ENCODE assay signal across 22 cellular contexts in the genomic region with DNA sequence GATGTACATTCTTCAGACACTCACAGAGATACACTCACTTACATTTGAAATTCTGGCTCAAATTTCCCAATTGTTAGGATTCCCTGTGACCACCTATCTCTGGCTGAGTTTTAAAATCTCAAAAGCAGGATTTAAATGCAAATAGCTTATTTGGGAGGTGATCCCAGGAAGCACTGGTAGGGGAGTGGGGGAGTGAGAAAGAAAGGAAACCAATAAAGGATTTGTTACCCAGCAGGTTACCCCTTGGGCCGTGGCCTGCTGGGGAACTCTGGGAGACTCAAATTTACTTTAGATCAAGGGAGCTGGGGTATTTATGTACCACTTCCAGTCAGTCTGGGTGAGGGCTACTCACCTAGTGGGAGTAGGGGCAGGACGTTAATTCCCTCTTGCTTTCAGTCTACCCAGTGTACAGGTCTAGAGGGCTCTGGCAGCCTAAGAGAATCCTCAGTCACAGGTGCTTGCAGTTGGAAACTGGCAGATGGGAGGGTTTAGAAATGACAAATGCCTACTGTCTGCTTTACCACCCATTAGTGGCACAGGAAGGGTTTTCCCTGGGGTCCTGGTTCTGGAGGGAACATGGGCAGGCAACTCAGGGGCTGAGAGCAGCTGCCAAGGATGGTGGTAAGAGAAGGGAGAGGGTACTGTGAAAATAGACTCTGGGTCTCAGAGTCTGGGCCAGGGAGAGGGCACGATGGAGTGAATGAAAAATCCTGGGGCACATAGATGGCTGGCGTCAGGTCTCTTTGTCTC.
DNase-seq lines count a peak whose midpoint lies in the region; ATAC-seq and TF ChIP-seq lines count a peak whose summit lies in the region.
"Had no signal": no experiment of that assay in that cellular context is flagged by ENCODE, and none has a peak within 500 bp of the region (broad histone marks: within the 10 kb centered on the region; RNA-seq: fewer than 3 reads in every experiment).

No MANE protein-coding gene starts in this region.

- H3K4me3 ChIP-seq in GM23248 (no peak overlapping the region), iPS-18a (ENCODE audit: low read length) (peak overlapping the region; percentile 42), sigmoid colon (no peak overlapping the region), body of pancreas (no peak overlapping the region)
- H3K4me3 ChIP-seq: lung had no signal

- TF ChIP-seq CTCF in sigmoid colon (IDR thresholded peaks at IDR 0.05), result no peak
- no peak for TF ChIP-seq CTCF in body of pancreas (IDR thresholded peaks at IDR 0.05)

- TF ChIP-seq EP300 in sigmoid colon (IDR thresholded peaks at IDR 0.05), result no peak

- in situ Hi-C loops in GM23248 (cut with MboI), result no loop called here

- peaks cover 20% of the 10 kb centered on the region for H3K4me1 ChIP-seq in GM23248 (ENCODE audit: insufficient read depth)
- H3K4me1 ChIP-seq in iPS-18a (ENCODE audit: control insufficient read depth, low read depth, low read length), result peaks cover 38% of the 10 kb centered on the region
- H3K4me1 ChIP-seq in sigmoid colon, result peaks cover 0 to 97% (median 95%) of the 10 kb centered on the region in 4 donors
- peaks cover 20% of the 10 kb centered on the region for H3K4me1 ChIP-seq in body of pancreas

- peak overlapping the region; percentile 8 for H3K4me2 ChIP-seq in GM23248 (ENCODE audit: unreplicated experiment)

- H4K20me1 ChIP-seq in GM23248 (ENCODE audit: insufficient read depth), result no peaks in the 10 kb centered on the region

- no peaks in the 10 kb centered on the region for H3K9me2 ChIP-seq in GM23248 (ENCODE audit: insufficient read depth)

- intact Hi-C loops in sigmoid colon (cut with DNase I) (loop anchor here (10.0 kb wide), 1 partner anchor 557 kb away; no protein-coding TSS in a partner anchor), body of pancreas (cut with DNase I) (no loop called here)

- H2AFZ ChIP-seq in GM23248, result no peak overlapping the region

- ATAC-seq in body of pancreas, result no peak
- ATAC-seq: activated CD8-positive, alpha-beta T cell treated with anti-CD3 and anti-CD28 coated beads for 36 hours; activated naive CD4-positive, alpha-beta T cell treated with anti-CD3 and anti-CD28 coated beads, Interleukin-2, amount 50 U/mL, for 72 hours; activated T-cell treated with anti-CD3 and anti-CD28 coated beads, Interleukin-2, amount 50 U/mL, for 4 hours; natural killer cell treated with Interleukin-12 subunit alpha and Interleukin-12 subunit beta and Interleukin-15 and Interleukin-18, amount 100 ng/mL, for 72 hours had no signal

- 85 to 96% methylated on average over 4 of the region's 4 CpGs for WGBS in GM23248 (ENCODE audit: low coverage in 1 of 2, low lambda C conversion rate in 2 of 2, missing lambda C conversion rate in 2 of 2), 2 experiments
- WGBS in sigmoid colon, 2 donors, result 84 to 97% methylated on average over 4 of the region's 4 CpGs
- WGBS in body of pancreas, 2 donors, result 83 to 96% methylated on average over 4 of the region's 4 CpGs

- H3K9ac ChIP-seq in GM23248 (no peak overlapping the region), iPS-18a (ENCODE audit: low read length) (peak overlapping the region; percentile 10)

- H3K27ac ChIP-seq in GM23248 (no peak overlapping the region), iPS-18a (ENCODE audit: low read length) (peak overlapping the region; percentile 43), sigmoid colon (peak overlapping the region; percentile 12 to 95 (median 85)), body of pancreas (no peak overlapping the region)
- H3K27ac ChIP-seq: brain microvascular endothelial cell, VCaP had no signal

- H3K36me3 ChIP-seq in GM23248 (ENCODE audit: low read depth) (no peaks in the 10 kb centered on the region), iPS-18a (ENCODE audit: control insufficient read depth, low read depth, low read length) (no peaks in the 10 kb centered on the region), sigmoid colon (peaks cover 0 to 10% (median 0%) of the 10 kb centered on the region in 4 donors), body of pancreas (replicated peaks in 1 of 2; ENCODE audit: insufficient read depth in 1 of 2, low read depth in 2 of 2) (no peaks in the 10 kb centered on the region)
- H3K36me3 ChIP-seq: brain microvascular endothelial cell had no signal

- TF ChIP-seq POLR2A in sigmoid colon (IDR thresholded peaks at IDR 0.05) (no peak), body of pancreas (IDR thresholded peaks at IDR 0.05) (no peak)

- H3K9me3 ChIP-seq in GM23248 (ENCODE audit: low read depth) (no peaks in the 10 kb centered on the region), iPS-18a (ENCODE audit: control insufficient read depth, low read depth, low read length) (no peaks in the 10 kb centered on the region), sigmoid colon (no peaks in the 10 kb centered on the region), body of pancreas (no peaks in the 10 kb centered on the region)

- no peaks in the 10 kb centered on the region for H3F3A ChIP-seq in GM23248 (ENCODE audit: insufficient read depth)

- H3K27me3 ChIP-seq in GM23248 (replicated peaks; ENCODE audit: insufficient read depth) (no peaks in the 10 kb centered on the region), iPS-18a (ENCODE audit: control insufficient read depth, insufficient read depth, low read length) (no peaks in the 10 kb centered on the region), sigmoid colon (no peaks in the 10 kb centered on the region), body of pancreas (no peaks in the 10 kb centered on the region)
- H3K27me3 ChIP-seq: brain microvascular endothelial cell had no signal

- no peak for DNase-seq in GM23248
- DNase-seq in NCI-H524 treated with DMSO at 0.1 percent for 48 hours (lab: John Stamatoyannopoulos, UW), result peak; percentile 36
- no peak for DNase-seq in sigmoid colon
- DNase-seq in body of pancreas, result no peak
- no peak for DNase-seq in UCSD-AML1 (lab: John Stamatoyannopoulos, UW; ENCODE audit: unreplicated experiment)
- no peak for DNase-seq in activated CD4-positive, alpha-beta T cell treated with anti-CD3 and anti-CD28 coated beads, Interleukin-2, amount 50 U/mL, for 4 hours
- no peak for DNase-seq in NCI-H2196 (lab: John Stamatoyannopoulos, UW; ENCODE audit: unreplicated experiment)
- DNase-seq: ACHN; activated CD8-positive, alpha-beta T cell treated with anti-CD3 and anti-CD28 coated beads for 36 hours; activated T-cell treated with anti-CD3 and anti-CD28 coated beads, Interleukin-2, amount 50 U/mL, for 4 hours; brain microvascular endothelial cell; CD4-positive, alpha-beta T cell; dermis blood vessel endothelial cell; foreskin melanocyte; NCI-H187; NCI-H510A treated with DMSO at 0.1 percent for 48 hours; SHP77 had no signal

- H3K79me2 ChIP-seq in GM23248 (ENCODE audit: insufficient read depth), result no peaks in the 10 kb centered on the region

Comparison
In these comparisons a context has a peak if more than half of its experiments do, and no peak if none do; other contexts are left out.
1. H3K27ac ChIP-seq: peak in iPS-18a (single experiment) and sigmoid colon (4 of 4); none in GM23248 (single experiment) and body of pancreas (0 of 4).